In the genomic region with DNA sequence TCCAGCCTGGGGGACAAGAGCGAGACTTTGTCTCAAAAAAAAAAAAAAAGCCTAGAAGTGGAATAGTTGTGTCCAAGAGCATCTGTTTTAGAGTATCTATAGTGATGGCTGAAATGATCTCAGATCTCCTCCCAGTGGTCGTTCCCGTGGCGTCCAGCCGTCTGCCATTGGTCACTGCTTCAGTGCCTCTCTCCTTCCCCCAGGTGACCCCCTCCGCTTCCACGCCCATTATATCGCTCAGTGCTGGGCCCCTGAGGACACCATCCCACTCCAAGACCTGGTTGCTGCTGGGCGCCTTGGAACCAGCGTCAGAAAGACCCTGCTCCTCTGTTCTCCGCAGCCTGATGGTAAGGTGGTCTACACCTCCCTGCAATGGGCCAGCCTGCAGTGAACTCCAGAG, we compare ENCODE assay signal across 12 cellular contexts. TPM values are rescaled to one million over a fixed set of nuclear protein-coding genes. Genes with fewer than 3 reads are reported as not detected.
DNase-seq lines count a peak whose midpoint lies in the region; ATAC-seq and TF ChIP-seq lines count a peak whose summit lies in the region.
"Had no signal": no experiment of that assay in that cellular context is flagged by ENCODE, and none has a peak within 500 bp of the region (broad histone marks: within the 10 kb centered on the region; RNA-seq: fewer than 3 reads in every experiment).

No MANE protein-coding gene starts in this region.

- H4K20me1 ChIP-seq in neural progenitor cell (ENCODE audit: low read depth), result peaks cover 14% of the 10 kb centered on the region

- peaks cover 16% of the 10 kb centered on the region for H3K36me3 Mint-ChIP-seq in activated CD8-positive, alpha-beta T cell treated with anti-CD3 and anti-CD28 coated beads for 36 hours (ENCODE audit: low read depth)
- H3K36me3 Mint-ChIP-seq in activated CD8-positive, alpha-beta T cell treated with anti-CD3 and anti-CD28 coated beads, Interleukin-2, amount 10 ng/mL, durations not matched to agents 7 days and 5 days (ENCODE audit: low read depth), result peaks cover 16% of the 10 kb centered on the region
- peaks cover 35% of the 10 kb centered on the region for H3K36me3 Mint-ChIP-seq in central memory CD8-positive, alpha-beta T cell (ENCODE audit: insufficient read depth)
- peaks cover 13% of the 10 kb centered on the region for H3K36me3 Mint-ChIP-seq in neural progenitor cell

- H3K27ac Mint-ChIP-seq in activated CD8-positive, alpha-beta T cell treated with anti-CD3 and anti-CD28 coated beads for 36 hours, result no peak overlapping the region
- H3K27ac Mint-ChIP-seq in activated CD8-positive, alpha-beta T cell treated with anti-CD3 and anti-CD28 coated beads, Interleukin-2, amount 10 ng/mL, durations not matched to agents 7 days and 5 days, result no peak overlapping the region
- H3K27ac Mint-ChIP-seq in central memory CD8-positive, alpha-beta T cell (ENCODE audit: low read depth), result no peak overlapping the region
- H3K27ac Mint-ChIP-seq in neural progenitor cell, result no peak overlapping the region

- H3K4me3 Mint-ChIP-seq in activated CD8-positive, alpha-beta T cell treated with anti-CD3 and anti-CD28 coated beads for 36 hours, result peak overlapping the region; percentile 75
- H3K4me3 Mint-ChIP-seq in activated CD8-positive, alpha-beta T cell treated with anti-CD3 and anti-CD28 coated beads, Interleukin-2, amount 10 ng/mL, durations not matched to agents 7 days and 5 days, result no peak overlapping the region
- H3K4me3 Mint-ChIP-seq in central memory CD8-positive, alpha-beta T cell, result peak overlapping the region; percentile 94
- H3K4me3 Mint-ChIP-seq in neural progenitor cell, result peak overlapping the region; percentile 92

- H3K4me1 Mint-ChIP-seq in activated CD8-positive, alpha-beta T cell treated with anti-CD3 and anti-CD28 coated beads for 36 hours (ENCODE audit: low read depth), result peaks cover 17% of the 10 kb centered on the region
- peaks cover 26% of the 10 kb centered on the region for H3K4me1 Mint-ChIP-seq in activated CD8-positive, alpha-beta T cell treated with anti-CD3 and anti-CD28 coated beads, Interleukin-2, amount 10 ng/mL, durations not matched to agents 7 days and 5 days (ENCODE audit: low read depth)
- H3K4me1 Mint-ChIP-seq in central memory CD8-positive, alpha-beta T cell, result peaks cover 30% of the 10 kb centered on the region
- peaks cover 13% of the 10 kb centered on the region for H3K4me1 Mint-ChIP-seq in neural progenitor cell

- intact Hi-C loops in activated CD8-positive, alpha-beta T cell treated with anti-CD3 and anti-CD28 coated beads for 36 hours (cut with micrococcal nuclease), result no loop called here

- no peak for TF ChIP-seq CTCF in activated CD8-positive, alpha-beta T cell treated with anti-CD3 and anti-CD28 coated beads for 36 hours (IDR thresholded peaks at IDR 0.05)
- TF ChIP-seq CTCF in neural progenitor cell (IDR thresholded peaks at IDR 0.05), result no peak

- no peaks in the 10 kb centered on the region for H3K27me3 ChIP-seq in NT2/D1 (ENCODE audit: insufficient read depth, insufficient read length)
- no peaks in the 10 kb centered on the region for H3K27me3 ChIP-seq in neural progenitor cell
- H3K27me3 ChIP-seq: body of pancreas, SJSA1 had no signal

- peaks cover 29% of the 10 kb centered on the region for H3K79me2 ChIP-seq in neural progenitor cell (ENCODE audit: low read depth)

- H2AFZ ChIP-seq in neural progenitor cell (replicated peaks), result no peak overlapping the region

- CTCF ChIA-PET in activated CD8-positive, alpha-beta T cell treated with anti-CD3 and anti-CD28 coated beads for 36 hours (lab: Charles Lee), result no interaction called here
- CTCF ChIA-PET in activated CD8-positive, alpha-beta T cell treated with anti-CD3 and anti-CD28 coated beads, Interleukin-2, amount 10 ng/mL, durations not matched to agents 7 days and 5 days (lab: Charles Lee), result no interaction called here

- no peaks in the 10 kb centered on the region for H3K4me1 ChIP-seq in NT2/D1 (ENCODE audit: insufficient read depth, insufficient read length)
- peaks cover 16% of the 10 kb centered on the region for H3K4me1 ChIP-seq in neural progenitor cell

- DNase-seq in activated CD8-positive, alpha-beta T cell treated with anti-CD3 and anti-CD28 coated beads for 36 hours, result no peak
- DNase-seq in activated CD8-positive, alpha-beta T cell treated with anti-CD3 and anti-CD28 coated beads, Interleukin-2, amount 10 ng/mL, durations not matched to agents 7 days and 5 days, result no peak
- DNase-seq in NT2/D1 (ENCODE audit: low read depth, low spot score), result no peak
- DNase-seq in central memory CD8-positive, alpha-beta T cell (ENCODE audit: low spot score in 2 of 2), result no peak
- no peak for DNase-seq in neural progenitor cell (ENCODE audit: low spot score)
- DNase-seq in central memory CD4-positive, alpha-beta T cell, result no peak
- DNase-seq in NCI-H187 treated with DMSO at 0.1 percent for 48 hours (lab: John Stamatoyannopoulos, UW), result no peak
- DNase-seq: body of pancreas; nucleus accumbens; stimulated activated naive CD4-positive, alpha-beta T cell treated with Interleukin-2 at 50 U/mL for 16 hours had no signal

- ATAC-seq in activated CD8-positive, alpha-beta T cell treated with anti-CD3 and anti-CD28 coated beads for 36 hours, result no peak
- ATAC-seq in activated CD8-positive, alpha-beta T cell treated with anti-CD3 and anti-CD28 coated beads, Interleukin-2, amount 10 ng/mL, durations not matched to agents 7 days and 5 days, result no peak
- no peak for ATAC-seq in central memory CD8-positive, alpha-beta T cell (replicated peaks; ENCODE audit: extremely low read depth, poor library complexity, severe bottlenecking)
- ATAC-seq in GM21717 (IDR thresholded peaks at IDR 0.05; ENCODE audit: unreplicated experiment), result no peak
- ATAC-seq: body of pancreas had no signal

- no peaks in the 10 kb centered on the region for H3K9me3 Mint-ChIP-seq in activated CD8-positive, alpha-beta T cell treated with anti-CD3 and anti-CD28 coated beads for 36 hours
- H3K9me3 Mint-ChIP-seq in activated CD8-positive, alpha-beta T cell treated with anti-CD3 and anti-CD28 coated beads, Interleukin-2, amount 10 ng/mL, durations not matched to agents 7 days and 5 days (ENCODE audit: insufficient read depth), result no peaks in the 10 kb centered on the region
- no peaks in the 10 kb centered on the region for H3K9me3 Mint-ChIP-seq in central memory CD8-positive, alpha-beta T cell
- no peaks in the 10 kb centered on the region for H3K9me3 Mint-ChIP-seq in neural progenitor cell

- no peaks in the 10 kb centered on the region for H3K27me3 Mint-ChIP-seq in activated CD8-positive, alpha-beta T cell treated with anti-CD3 and anti-CD28 coated beads for 36 hours
- no peaks in the 10 kb centered on the region for H3K27me3 Mint-ChIP-seq in activated CD8-positive, alpha-beta T cell treated with anti-CD3 and anti-CD28 coated beads, Interleukin-2, amount 10 ng/mL, durations not matched to agents 7 days and 5 days (ENCODE audit: low read depth)
- no peaks in the 10 kb centered on the region for H3K27me3 Mint-ChIP-seq in central memory CD8-positive, alpha-beta T cell
- H3K27me3 Mint-ChIP-seq in neural progenitor cell (ENCODE audit: insufficient read depth, low read depth), result peaks cover 16% of the 10 kb centered on the region

- peaks cover 21% of the 10 kb centered on the region for H3F3A ChIP-seq in neural progenitor cell (ENCODE audit: low read depth)

- H3K4me3 ChIP-seq in NT2/D1 (ENCODE audit: insufficient read length, low read depth) (no peak overlapping the region), neural progenitor cell (no peak overlapping the region)
- H3K4me3 ChIP-seq: body of pancreas, SJSA1 had no signal

- H3K9me3 ChIP-seq in NT2/D1 (ENCODE audit: insufficient read depth, low read length) (no peaks in the 10 kb centered on the region), neural progenitor cell (ENCODE audit: low read depth) (no peaks in the 10 kb centered on the region)
- H3K9me3 ChIP-seq: body of pancreas, SJSA1 had no signal

- H3K36me3 ChIP-seq in NT2/D1 (ENCODE audit: insufficient read depth, insufficient read length, low read length) (peaks cover 36% of the 10 kb centered on the region), neural progenitor cell (peaks cover 4% of the 10 kb centered on the region)

- H3K27ac ChIP-seq in neural progenitor cell, result no peak overlapping the region
- H3K27ac ChIP-seq: SJSA1 had no signal

- H3K9ac ChIP-seq in NT2/D1 (ENCODE audit: insufficient read length, low read depth) (peak overlapping the region; percentile 32), neural progenitor cell (no peak overlapping the region)

- no peak overlapping the region for H3K4me2 ChIP-seq in neural progenitor cell

- POLR2A ChIA-PET in activated CD8-positive, alpha-beta T cell treated with anti-CD3 and anti-CD28 coated beads for 36 hours (lab: Charles Lee), result interaction anchor here (0.7 to 18.7 kb wide), 2 partner anchors 13 to 262 kb away, joined by 5 to 419 read pairs; partner anchors contain the start of gene RPS9
- POLR2A ChIA-PET in activated CD8-positive, alpha-beta T cell treated with anti-CD3 and anti-CD28 coated beads, Interleukin-2, amount 10 ng/mL, durations not matched to agents 7 days and 5 days (lab: Charles Lee), result interaction anchor here (7.5 kb wide), 1 partner anchor 8 kb away, joined by 103 read pairs; the partner anchor contains the start of gene RPS9

RNA-seq across cellular contexts. Expression of gene TSEN34, which starts 1.9 kb away (rescaled TPM):
- 10 to 100 TPM; 12.5 TPM for total RNA-seq in activated CD8-positive, alpha-beta T cell treated with anti-CD3 and anti-CD28 coated beads for 36 hours
- 10 to 100 TPM; 11.2 to 11.9 TPM for total RNA-seq in activated CD8-positive, alpha-beta T cell treated with anti-CD3 and anti-CD28 coated beads, Interleukin-2, amount 10 ng/mL, durations not matched to agents 7 days and 5 days
- 10.3 and 37.3 TPM in 2 replicates for total RNA-seq in neural progenitor cell (ENCODE audit: low replicate concordance)

RNA-seq across cellular contexts. Expression of gene MBOAT7, which starts 3.6 kb away (rescaled TPM):
- 10 to 100 TPM; 53.8 to 55.4 TPM for total RNA-seq in activated CD8-positive, alpha-beta T cell treated with anti-CD3 and anti-CD28 coated beads for 36 hours
- total RNA-seq in activated CD8-positive, alpha-beta T cell treated with anti-CD3 and anti-CD28 coated beads, Interleukin-2, amount 10 ng/mL, durations not matched to agents 7 days and 5 days, result 10 to 100 TPM; 56.9 to 58.8 TPM
- 20.0 and 91.0 TPM in 2 replicates for total RNA-seq in neural progenitor cell (ENCODE audit: low replicate concordance)

RNA-seq across cellular contexts. Expression of gene RPS9, which starts 7.7 kb away (rescaled TPM):
- 1,000 to 10,000 TPM; 1,921 to 1,931 TPM for total RNA-seq in activated CD8-positive, alpha-beta T cell treated with anti-CD3 and anti-CD28 coated beads for 36 hours
- total RNA-seq in activated CD8-positive, alpha-beta T cell treated with anti-CD3 and anti-CD28 coated beads, Interleukin-2, amount 10 ng/mL, durations not matched to agents 7 days and 5 days, result 1,000 to 10,000 TPM; 1,244 to 1,253 TPM
- 1,773 and 2,732 TPM in 2 replicates for total RNA-seq in neural progenitor cell (ENCODE audit: low replicate concordance)

RNA-seq across cellular contexts. Expression of gene TMC4, which starts 20.0 kb away (rescaled TPM):
- under 1 TPM in 1 of 2 experiments, not detected in 1; 0.54 TPM for total RNA-seq in activated CD8-positive, alpha-beta T cell treated with anti-CD3 and anti-CD28 coated beads for 36 hours
- under 1 TPM; 0.55 to 0.76 TPM for total RNA-seq in activated CD8-positive, alpha-beta T cell treated with anti-CD3 and anti-CD28 coated beads, Interleukin-2, amount 10 ng/mL, durations not matched to agents 7 days and 5 days
- 0.46 TPM in 1 of 2 replicates, not detected in the other for total RNA-seq in neural progenitor cell (ENCODE audit: low replicate concordance)

RNA-seq across cellular contexts. Expression of gene LILRB3, which starts 29.8 kb away (rescaled TPM):
- not detected for total RNA-seq in activated CD8-positive, alpha-beta T cell treated with anti-CD3 and anti-CD28 coated beads for 36 hours
- 1 to 10 TPM; 1.1 to 1.5 TPM for total RNA-seq in activated CD8-positive, alpha-beta T cell treated with anti-CD3 and anti-CD28 coated beads, Interleukin-2, amount 10 ng/mL, durations not matched to agents 7 days and 5 days
- total RNA-seq in neural progenitor cell (ENCODE audit: low replicate concordance), result not detected in 2 replicates
- total RNA-seq: SJSA1 had no signal
